ENCODE assay signal across 27 cellular contexts in the genomic region with DNA sequence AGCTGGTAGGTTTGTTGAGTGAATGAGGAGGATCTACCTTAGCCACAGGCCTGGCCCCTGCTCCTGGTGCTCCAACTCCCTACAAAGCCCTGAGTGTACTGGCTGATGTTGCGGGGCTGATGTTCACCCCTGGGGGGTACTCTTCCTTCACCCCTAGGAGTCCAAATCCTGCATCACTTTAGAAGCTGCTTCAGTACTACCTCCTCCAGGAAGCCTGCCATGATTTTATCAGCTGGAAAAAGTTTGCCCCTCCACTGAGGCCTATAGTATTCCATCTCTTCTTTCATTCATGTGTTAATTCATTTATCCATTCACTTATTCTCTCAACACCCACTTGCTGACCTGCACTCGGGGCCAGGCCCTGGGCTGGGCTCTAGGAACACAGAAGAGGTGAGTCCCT. TPM values are rescaled to one million over a fixed set of nuclear protein-coding genes. Genes with fewer than 3 reads are reported as not detected.
A peak's percentile ranks its signal among the peaks of the same experiment; 100 is the strongest.
DNase-seq lines count a peak whose midpoint lies in the region; ATAC-seq, FAIRE-seq and TF ChIP-seq lines count a peak whose summit lies in the region.
"Had no signal": no experiment of that assay in that cellular context is flagged by ENCODE, and none has a peak within 500 bp of the region (broad histone marks: within the 10 kb centered on the region; RNA-seq: fewer than 3 reads in every experiment).

No MANE protein-coding gene starts in this region.

- no peaks in the 10 kb centered on the region; the same call in 1 of the 2 replicates for H4K20me1 ChIP-seq in K562 (replicated peaks; ENCODE audit: control insufficient read depth, insufficient read depth, low read length)

- H3K36me3 Mint-ChIP-seq in stimulated activated effector memory CD8-positive, alpha-beta T cell treated with anti-CD3 and anti-CD28 coated beads, Interleukin-12 subunit alpha, Interleukin-12 subunit beta, amount 100 ng/mL, for 72 hours, result no peaks in the 10 kb centered on the region
- no peaks in the 10 kb centered on the region for H3K36me3 Mint-ChIP-seq in activated naive CD8-positive, alpha-beta T cell treated with anti-CD3 and anti-CD28 coated beads for 36 hours
- H3K36me3 Mint-ChIP-seq: CD14-positive monocyte; CD8-positive, alpha-beta memory T cell had no signal

- POLR2A ChIA-PET in K562 (lab: Yijun Ruan, JAX), result no interaction called here

- BruUV-seq in K562 (replicated peaks; lab: Mats Ljungman, UMichigan), result no TSS peak

- no peak overlapping the region for H3K4me3 ChIP-seq in K562
- peak overlapping the region in 1 of 2 donors; percentile 8 for H3K4me3 ChIP-seq in muscle layer of duodenum (ENCODE audit: low read depth in 1 of 2, low read length in 2 of 2)
- no peak overlapping the region for H3K4me3 ChIP-seq in vagina
- H3K4me3 ChIP-seq: GM12878, MG63, SJSA1 had no signal

- H3K4me1 ChIP-seq in K562 (replicated peaks in 1 of 2; ENCODE audit: control insufficient read depth in 2 of 2, insufficient read depth in 2 of 2, low read length in 2 of 2), result no peaks in the 10 kb centered on the region; a peak in 1 of 5 replicates
- H3K4me1 ChIP-seq in muscle layer of duodenum (ENCODE audit: control insufficient read depth in 1 of 2, insufficient read depth in 2 of 2, low read length in 2 of 2), result peaks cover 0 to 43% of the 10 kb centered on the region in 2 donors
- H3K4me1 ChIP-seq in vagina, result peaks cover 57% of the 10 kb centered on the region

- no peak for TF ChIP-seq RAD21 in K562 (CRISPR knock-in tag; conservative IDR thresholded peaks at IDR 0.05 in 1 of 2, IDR thresholded peaks at IDR 0.05 in 1 of 2)

- no peaks in the 10 kb centered on the region for H3K9me1 ChIP-seq in K562 (ENCODE audit: control insufficient read depth, insufficient read depth, low read length)

- H3K27me3 Mint-ChIP-seq in activated naive CD8-positive, alpha-beta T cell treated with anti-CD3 and anti-CD28 coated beads for 36 hours, result peaks cover 2% of the 10 kb centered on the region

- no peak overlapping the region for H3K4me3 Mint-ChIP-seq in stimulated activated effector memory CD8-positive, alpha-beta T cell treated with anti-CD3 and anti-CD28 coated beads, Interleukin-12 subunit alpha, Interleukin-12 subunit beta, amount 100 ng/mL, for 72 hours
- no peak overlapping the region for H3K4me3 Mint-ChIP-seq in activated naive CD8-positive, alpha-beta T cell treated with anti-CD3 and anti-CD28 coated beads for 36 hours
- H3K4me3 Mint-ChIP-seq: CD14-positive monocyte; CD8-positive, alpha-beta memory T cell had no signal

- TF ChIP-seq EP300 in K562 (IDR thresholded peaks at IDR 0.05; ENCODE audit: low read length), result no peak

- H3K79me2 ChIP-seq in K562 (ENCODE audit: control insufficient read depth, insufficient read depth, low read length), result no peaks in the 10 kb centered on the region

- H3K27me3 ChIP-seq in K562 (ENCODE audit: control insufficient read depth in 2 of 2, insufficient read depth in 2 of 2, low read length in 2 of 2) (peaks cover 6 to 22% of the 10 kb centered on the region in 2 experiments; a peak in 2 of 5 replicates), muscle layer of duodenum (ENCODE audit: low read depth, low read length) (no peaks in the 10 kb centered on the region), vagina (no peaks in the 10 kb centered on the region)
- H3K27me3 ChIP-seq: MG63, SJSA1 had no signal

- H3K27ac Mint-ChIP-seq in stimulated activated effector memory CD8-positive, alpha-beta T cell treated with anti-CD3 and anti-CD28 coated beads, Interleukin-12 subunit alpha, Interleukin-12 subunit beta, amount 100 ng/mL, for 72 hours, result peak overlapping the region; percentile 35
- no peak overlapping the region for H3K27ac Mint-ChIP-seq in activated naive CD8-positive, alpha-beta T cell treated with anti-CD3 and anti-CD28 coated beads for 36 hours
- H3K27ac Mint-ChIP-seq: CD8-positive, alpha-beta memory T cell had no signal

- H3K9me3 Mint-ChIP-seq in stimulated activated effector memory CD8-positive, alpha-beta T cell treated with anti-CD3 and anti-CD28 coated beads, Interleukin-12 subunit alpha, Interleukin-12 subunit beta, amount 100 ng/mL, for 72 hours, result no peaks in the 10 kb centered on the region
- H3K9me3 Mint-ChIP-seq in activated naive CD8-positive, alpha-beta T cell treated with anti-CD3 and anti-CD28 coated beads for 36 hours, result no peaks in the 10 kb centered on the region
- H3K9me3 Mint-ChIP-seq: CD14-positive monocyte; CD8-positive, alpha-beta memory T cell had no signal

- no peak overlapping the region for H3K9ac ChIP-seq in K562 (ENCODE audit: insufficient read depth in 1 of 2, low read depth in 2 of 2, low read length in 2 of 2)

- intact Hi-C loops in K562 (cut with micrococcal nuclease) (no loop called here), vagina (cut with DNase I) (no loop called here)

- no peak overlapping the region for H3K27ac ChIP-seq in K562 (ENCODE audit: extremely low read depth, low read depth, low read length)
- H3K27ac ChIP-seq in muscle layer of duodenum (ENCODE audit: low read length), result peak overlapping the region; percentile 43
- peak overlapping the region; percentile 92 for H3K27ac ChIP-seq in vagina
- H3K27ac ChIP-seq: SJSA1 had no signal

- WGBS in K562 (ENCODE audit: insufficient coverage, low coverage, missing lambda C conversion rate), result 10% methylated on average over 1 of the region's 2 CpGs

- CTCF ChIA-PET in K562 (lab: Yijun Ruan, JAX; ENCODE audit: low intra/inter-chr PET ratio), result no interaction called here

- H3K36me3 ChIP-seq in K562 (ENCODE audit: control insufficient read depth, insufficient read depth, low read length) (no peaks in the 10 kb centered on the region), muscle layer of duodenum (ENCODE audit: control insufficient read depth in 1 of 2, insufficient read depth in 2 of 2, low read length in 2 of 2) (no peaks in the 10 kb centered on the region), vagina (no peaks in the 10 kb centered on the region)
- H3K36me3 ChIP-seq: BE2C, SJSA1 had no signal

- H3K4me2 ChIP-seq in K562 (ENCODE audit: insufficient read depth, low read length), result no peak overlapping the region

- no peak for FAIRE-seq in K562 (lab: Jason Lieb, UNC)
- FAIRE-seq: GM12878, H1 had no signal

- no peak for TF ChIP-seq CTCF in K562 (IDR thresholded peaks at IDR 0.05 in 2 of 3, conservative IDR thresholded peaks at IDR 0.05 in 1 of 3; ENCODE audit: insufficient read depth in 2 of 3, low read depth in 1 of 3, low read length in 3 of 3)
- TF ChIP-seq CTCF in vagina (IDR thresholded peaks at IDR 0.05), result no peak

- no peak for DNase-seq in K562 (ENCODE audit: extremely low read depth in 1 of 4, low spot score in 3 of 4)
- DNase-seq in stimulated activated effector memory CD8-positive, alpha-beta T cell treated with anti-CD3 and anti-CD28 coated beads, Interleukin-12 subunit alpha, Interleukin-12 subunit beta, amount 100 ng/mL, for 72 hours (ENCODE audit: low spot score in 2 of 2), result no peak
- DNase-seq in vagina (ENCODE audit: extremely low spot score in 2 of 2), result no peak
- no peak for DNase-seq in activated naive CD8-positive, alpha-beta T cell treated with anti-CD3 and anti-CD28 coated beads for 36 hours
- DNase-seq: BE2C; CD8-positive, alpha-beta memory T cell; DMS 273 treated with DMSO at 0.1 percent for 48 hours; DMS79; GDM1; HCEC 1CT; KG1; NCI-H1105 treated with DMSO at 0.1 percent for 48 hours; NCI-H146; NCI-H1930; NCI-H2107; NCI-H446; NK-92 treated with Interleukin-12 subunit alpha and Interleukin-12 subunit beta, amount 100 ng/mL, for 24 hours; Right ventricle myocardium superior had no signal

- no peak overlapping the region for H2AFZ ChIP-seq in K562 (ENCODE audit: low read depth, low read length)

- ATAC-seq in K562 (no peak), HG03457 (IDR thresholded peaks at IDR 0.05; ENCODE audit: unreplicated experiment) (no peak), GM18873 (IDR thresholded peaks at IDR 0.05; ENCODE audit: low FRiP score, unreplicated experiment) (no peak)
- no peak for ATAC-seq in stimulated activated effector memory CD8-positive, alpha-beta T cell treated with anti-CD3 and anti-CD28 coated beads, Interleukin-12 subunit alpha, Interleukin-12 subunit beta, amount 100 ng/mL, for 72 hours
- ATAC-seq: GM12878, PC-3 had no signal

- in situ Hi-C loops in K562 (cut with MboI), result no loop called here

- H3K9me3 ChIP-seq in K562 (replicated peaks; ENCODE audit: control insufficient read depth, insufficient read depth, low read depth, low read length), result no peaks in the 10 kb centered on the region
- no peaks in the 10 kb centered on the region for H3K9me3 ChIP-seq in muscle layer of duodenum (ENCODE audit: control insufficient read depth in 1 of 2, low read length in 2 of 2)
- no peaks in the 10 kb centered on the region for H3K9me3 ChIP-seq in vagina
- H3K9me3 ChIP-seq: BE2C, MG63, SJSA1 had no signal

- TF ChIP-seq POLR2A in K562 (conservative IDR thresholded peaks at IDR 0.05) (no peak), vagina (IDR thresholded peaks at IDR 0.05) (no peak)

- H3K4me1 Mint-ChIP-seq in stimulated activated effector memory CD8-positive, alpha-beta T cell treated with anti-CD3 and anti-CD28 coated beads, Interleukin-12 subunit alpha, Interleukin-12 subunit beta, amount 100 ng/mL, for 72 hours, result peaks cover 18% of the 10 kb centered on the region
- no peaks in the 10 kb centered on the region for H3K4me1 Mint-ChIP-seq in activated naive CD8-positive, alpha-beta T cell treated with anti-CD3 and anti-CD28 coated beads for 36 hours

TF ChIP-seq in K562, 482 proteins besides CTCF, POLR2A, EP300 and RAD21 (continues in another document):
- 0 out of 2 replicates have a peak, but pooled peaks have one; percentile 20 for TF ChIP-seq ZNF436 (CRISPR knock-in tag; IDR thresholded peaks at IDR 0.05)
- TF ChIP-seq RBM25 (IDR thresholded peaks at IDR 0.05; ENCODE audit: low read depth, low read length, severe bottlenecking), result peak; percentile 63

RNA-seq across cellular contexts. Expression of a gene that starts 7.8 kb away (rescaled TPM):
- not detected in 2 replicates for total RNA-seq in K562 (2011; cell fraction: chromatin; rRNA removed; ENCODE audit: low replicate concordance)
- not detected in 2 replicates for total RNA-seq in K562 (2011; cell fraction: nucleolus; rRNA removed)
- not detected in 2 replicates for total RNA-seq in K562 (2011; cell fraction: nucleoplasm; rRNA removed)
- not detected in 2 replicates for total RNA-seq in K562 (2014; rRNA removed)
- total RNA-seq in K562 (2014; rRNA removed; fragmentation: Illumina TruSeq; extraction: Trizol), result not detected in 2 replicates
- total RNA-seq in K562 (2015; rRNA removed; fragmentation: Illumina TruSeq; extraction: Trizol), result not detected in 2 replicates
- total RNA-seq in K562 (2021), result not detected in 2 replicates
- not detected in 2 replicates for polyA plus RNA-seq in K562 (2011; rRNA removed)
- polyA plus RNA-seq in K562 (2011; cell fraction: cytosol; rRNA removed), result not detected in 2 replicates
- polyA plus RNA-seq in K562 (2011; cell fraction: nucleus; rRNA removed), result not detected in 2 replicates
- 0.03 TPM in 1 of 2 replicates, not detected in the other for polyA plus RNA-seq in K562 (2012)
- polyA plus RNA-seq in K562 (2014; fragmentation: Illumina TruSeq; extraction: Trizol), result not detected in 2 replicates
- not detected for polyA plus RNA-seq in K562 (2014; fragmentation: Nextera tagmentation; extraction: Ambion mirVana)
- not detected in 2 replicates for polyA plus RNA-seq in K562 (2014; rRNA removed)
- not detected in 2 replicates for polyA minus RNA-seq in K562 (2011; rRNA and poly(A)+ RNA removed)
- polyA minus RNA-seq in K562 (2011; cell fraction: cytosol; rRNA and poly(A)+ RNA removed), result not detected in 2 replicates
- polyA minus RNA-seq in K562 (2011; cell fraction: nucleus; rRNA and poly(A)+ RNA removed), result under 0.01 TPM in 1 of 2 replicates, not detected in the other
- 7.6 TPM for total RNA-seq in vagina
- not detected for total RNA-seq in activated naive CD8-positive, alpha-beta T cell treated with anti-CD3 and anti-CD28 coated beads for 36 hours
- total RNA-seq: CD8-positive, alpha-beta memory T cell; GM12878 had no signal
- polyA plus RNA-seq: CD14-positive monocyte; CD8-positive, alpha-beta memory T cell; GM12878 had no signal
